Comparison of ENCODE assay signal across 23 cellular contexts in the genomic region with DNA sequence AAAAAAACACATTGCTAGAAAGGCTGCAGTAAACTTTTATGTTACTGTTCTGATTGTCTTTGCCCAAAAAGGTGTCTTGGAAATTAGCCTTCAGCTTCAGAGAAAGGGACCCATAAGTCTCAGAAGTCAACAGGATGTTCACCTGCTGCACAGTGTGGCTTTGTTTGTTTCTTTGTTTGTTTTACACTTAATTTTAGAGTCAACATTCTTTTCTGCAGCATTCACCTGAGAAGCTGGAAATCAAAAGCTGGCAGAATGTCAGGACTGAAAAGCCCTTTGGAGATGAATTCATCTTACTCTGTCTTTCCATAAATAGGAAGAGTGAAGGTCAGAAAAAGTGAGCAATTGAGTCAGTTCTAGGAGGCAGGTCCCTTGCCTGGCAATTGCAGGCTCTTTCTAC.
DNase-seq lines count a peak whose midpoint lies in the region; ATAC-seq and TF ChIP-seq lines count a peak whose summit lies in the region.
"Had no signal": no experiment of that assay in that cellular context is flagged by ENCODE, and none has a peak within 500 bp of the region (broad histone marks: within the 10 kb centered on the region; RNA-seq: fewer than 3 reads in every experiment).

No MANE protein-coding gene starts in this region.

- H3K9me3 ChIP-seq in mesodermal cell (ENCODE audit: control insufficient read depth, low read length) (no peaks in the 10 kb centered on the region), heart left ventricle (no peaks in the 10 kb centered on the region)

- H3K27ac Mint-ChIP-seq in activated CD4-positive, alpha-beta T cell treated with anti-CD3 and anti-CD28 coated beads, Interleukin-2, amount 10 ng/mL, durations not matched to agents 24 days and 14 days, result no peak overlapping the region
- H3K27ac Mint-ChIP-seq: activated naive CD4-positive, alpha-beta T cell treated with anti-CD3 and anti-CD28 coated beads for 36 hours; activated T-cell treated with anti-CD3 and anti-CD28 coated beads, Interleukin-2, amount 50 U/mL, for 24 hours; CD4-positive, alpha-beta memory T cell; endodermal cell had no signal

- TF ChIP-seq CTCF in LNCaP clone FGC (IDR thresholded peaks at IDR 0.05; ENCODE audit: control insufficient read depth, extremely low read depth, insufficient read depth), result no peak
- TF ChIP-seq CTCF in heart left ventricle (IDR thresholded peaks at IDR 0.05), result no peak

- no peaks in the 10 kb centered on the region for H3K27me3 Mint-ChIP-seq in activated CD4-positive, alpha-beta T cell treated with anti-CD3 and anti-CD28 coated beads, Interleukin-2, amount 10 ng/mL, durations not matched to agents 24 days and 14 days
- H3K27me3 Mint-ChIP-seq: activated T-cell treated with anti-CD3 and anti-CD28 coated beads, Interleukin-2, amount 50 U/mL, for 24 hours had no signal

- no peaks in the 10 kb centered on the region for H3K4me1 Mint-ChIP-seq in activated CD4-positive, alpha-beta T cell treated with anti-CD3 and anti-CD28 coated beads, Interleukin-2, amount 10 ng/mL, durations not matched to agents 24 days and 14 days
- H3K4me1 Mint-ChIP-seq: CD4-positive, alpha-beta memory T cell had no signal

- H3K4me1 ChIP-seq in mesodermal cell (ENCODE audit: control insufficient read depth, insufficient read depth, low read length, poor library complexity, severe bottlenecking) (peaks cover 30% of the 10 kb centered on the region), heart left ventricle (peaks cover 0 to 52% (median 26%) of the 10 kb centered on the region in 12 donors)

- H3K27ac ChIP-seq in mesodermal cell (ENCODE audit: low read depth, low read length, severe bottlenecking), result peak overlapping the region; percentile 20
- no peak overlapping the region for H3K27ac ChIP-seq in heart left ventricle

- no peaks in the 10 kb centered on the region for H3K27me3 ChIP-seq in heart left ventricle

- H3K4me3 Mint-ChIP-seq in activated CD4-positive, alpha-beta T cell treated with anti-CD3 and anti-CD28 coated beads, Interleukin-2, amount 10 ng/mL, durations not matched to agents 24 days and 14 days, result no peak overlapping the region
- H3K4me3 Mint-ChIP-seq: activated naive CD4-positive, alpha-beta T cell treated with anti-CD3 and anti-CD28 coated beads for 36 hours; activated T-cell treated with anti-CD3 and anti-CD28 coated beads, Interleukin-2, amount 50 U/mL, for 24 hours; CD4-positive, alpha-beta memory T cell; endodermal cell had no signal

- intact Hi-C loops in activated CD4-positive, alpha-beta T cell treated with anti-CD3 and anti-CD28 coated beads, Interleukin-2, amount 10 ng/mL, durations not matched to agents 24 days and 14 days (cut with micrococcal nuclease), result no loop called here
- intact Hi-C loops in heart left ventricle (cut with DNase I), result no loop called here

- H3K4me3 ChIP-seq in LNCaP clone FGC (ENCODE audit: low read depth, low read length) (no peak overlapping the region), mesodermal cell (ENCODE audit: extremely low read depth, insufficient read depth, low read length, poor library complexity, severe bottlenecking) (no peak overlapping the region), heart left ventricle (no peak overlapping the region)
- H3K4me3 ChIP-seq: skin epidermis had no signal

- DNase-seq in DMS153 treated with DMSO at 0.1 percent for 48 hours (lab: John Stamatoyannopoulos, UW; ENCODE audit: unreplicated experiment) (peak; percentile 45), LNCaP clone FGC (ENCODE audit: low read depth) (peak; percentile 11), NCI-H345 (lab: John Stamatoyannopoulos, UW) (peak; percentile 88), ureter (ENCODE audit: low spot score) (no peak), heart left ventricle (no peak)
- DNase-seq in activated CD4-positive, alpha-beta T cell treated with anti-CD3 and anti-CD28 coated beads, Interleukin-2, amount 10 ng/mL, durations not matched to agents 24 days and 14 days, result no peak
- DNase-seq: activated naive CD4-positive, alpha-beta T cell treated with anti-CD3 and anti-CD28 coated beads for 36 hours; activated T-cell treated with anti-CD3 and anti-CD28 coated beads, Interleukin-2, amount 50 U/mL, for 24 hours; amniotic stem cell; CD4-positive, alpha-beta memory T cell; cortex of kidney; endodermal cell; kidney; NCI-H1048; NCI-H526 treated with DMSO at 0.1 percent for 48 hours; occipital lobe; Right ventricle myocardium superior; stimulated activated naive CD4-positive, alpha-beta T cell treated with Interleukin-2 at 50 U/mL for 16 hours; T1000 had no signal

- H3K36me3 ChIP-seq in mesodermal cell (ENCODE audit: control insufficient read depth, insufficient read depth, low read length) (peaks cover 24% of the 10 kb centered on the region), heart left ventricle (no peaks in the 10 kb centered on the region)

- no peak for ATAC-seq in GM19467 (IDR thresholded peaks at IDR 0.05; ENCODE audit: unreplicated experiment)
- no peak for ATAC-seq in heart left ventricle
- ATAC-seq: activated CD4-positive, CD25-positive, alpha-beta regulatory T cell treated with anti-CD3 and anti-CD28 coated beads, Interleukin-2, amount 50 U/mL, for 24 hours had no signal

- no peaks in the 10 kb centered on the region for H3K9me3 Mint-ChIP-seq in activated CD4-positive, alpha-beta T cell treated with anti-CD3 and anti-CD28 coated beads, Interleukin-2, amount 10 ng/mL, durations not matched to agents 24 days and 14 days
- H3K9me3 Mint-ChIP-seq: activated naive CD4-positive, alpha-beta T cell treated with anti-CD3 and anti-CD28 coated beads for 36 hours; activated T-cell treated with anti-CD3 and anti-CD28 coated beads, Interleukin-2, amount 50 U/mL, for 24 hours; endodermal cell had no signal

- TF ChIP-seq POLR2A in heart left ventricle (IDR thresholded peaks at IDR 0.05), result no peak

- no peaks in the 10 kb centered on the region for H3K36me3 Mint-ChIP-seq in activated CD4-positive, alpha-beta T cell treated with anti-CD3 and anti-CD28 coated beads, Interleukin-2, amount 10 ng/mL, durations not matched to agents 24 days and 14 days (ENCODE audit: low read depth)
- H3K36me3 Mint-ChIP-seq: CD4-positive, alpha-beta memory T cell had no signal

Comparison
In these comparisons a context has a peak if more than half of its experiments do, and no peak if none do; other contexts are left out.
1. DNase-seq: peak in DMS153 treated with DMSO at 0.1 percent for 48 hours (single experiment), LNCaP clone FGC (single experiment) and NCI-H345 (single experiment); none in ureter (single experiment), activated CD4-positive, alpha-beta T cell treated with anti-CD3 and anti-CD28 coated beads, Interleukin-2, amount 10 ng/mL, durations not matched to agents 24 days and 14 days (single experiment) and heart left ventricle (0 of 5).